28 cellular contexts compared by ENCODE assay signal in the genomic region with DNA sequence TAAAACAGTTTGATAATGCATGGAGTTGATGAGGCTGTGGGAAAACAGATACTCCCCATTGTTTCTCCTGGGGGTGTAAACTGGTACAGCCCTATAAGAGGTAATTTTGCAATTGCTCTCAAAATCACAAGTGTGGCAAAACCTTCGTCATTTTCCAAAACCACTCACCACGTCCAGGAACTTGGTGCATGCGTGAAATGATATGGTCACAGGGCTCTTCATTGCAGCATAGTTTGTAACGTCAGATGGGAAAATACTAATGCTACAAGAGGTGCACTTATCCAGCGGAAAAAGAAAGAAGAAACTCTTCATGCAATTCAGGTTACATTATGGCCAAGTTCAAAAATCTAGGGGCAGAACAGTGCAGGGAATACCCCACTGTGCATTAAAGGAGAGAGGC. TPM values are rescaled to one million over a fixed set of nuclear protein-coding genes. Genes with fewer than 3 reads are reported as not detected.
"Had no signal": no experiment of that assay in that cellular context is flagged by ENCODE, and none has a peak within 500 bp of the region (broad histone marks: within the 10 kb centered on the region; RNA-seq: fewer than 3 reads in every experiment).

No MANE protein-coding gene starts in this region.

- DNase-seq: activated B cell treated with CpG ODN at 0.5 μM for 24 hours; activated CD4-positive, alpha-beta memory T cell treated with anti-CD3 and anti-CD28 coated beads, Interleukin-2, amount 10 ng/mL, durations not matched to agents 7 days and 5 days; activated CD4-positive, alpha-beta T cell treated with anti-CD3 and anti-CD28 coated beads, Interleukin-2, amount 50 U/mL, for 1 hour; activated gamma-delta T cell; activated naive CD4-positive, alpha-beta T cell treated with anti-CD3 and anti-CD28 coated beads, Interleukin-2, amount 10 ng/mL, durations not matched to agents 7 days and 5 days; activated naive CD8-positive, alpha-beta T cell treated with anti-CD3 and anti-CD28 coated beads for 36 hours; activated T-cell treated with anti-CD3 and anti-CD28 coated beads for 4 hours; activated T-cell treated with anti-CD3 and anti-CD28 coated beads, Interleukin-2, amount 50 U/mL, for 48 hours; colonic mucosa; NCI-H1092; NCI-H1417; NCI-H2029; NCI-H345; NCI-H510A; NCI-H526 treated with DMSO at 0.1 percent for 48 hours; NCI-H82; SJCRH30; SK-N-SH; T-helper 1 cell had no signal

- H3K36me3 ChIP-seq: colonic mucosa, SJCRH30 had no signal

- H3K27me3 ChIP-seq: colonic mucosa, SJCRH30 had no signal

- H3K36me3 Mint-ChIP-seq: activated naive CD4-positive, alpha-beta T cell treated with anti-CD3 and anti-CD28 coated beads, Interleukin-2, amount 10 ng/mL, durations not matched to agents 7 days and 5 days; activated naive CD8-positive, alpha-beta T cell treated with anti-CD3 and anti-CD28 coated beads for 36 hours had no signal

- H3K27ac Mint-ChIP-seq: activated B cell treated with CpG ODN at 0.5 μM for 24 hours; activated CD4-positive, alpha-beta memory T cell treated with anti-CD3 and anti-CD28 coated beads, Interleukin-2, amount 10 ng/mL, durations not matched to agents 7 days and 5 days; activated naive CD4-positive, alpha-beta T cell treated with anti-CD3 and anti-CD28 coated beads, Interleukin-2, amount 10 ng/mL, durations not matched to agents 7 days and 5 days; activated naive CD8-positive, alpha-beta T cell treated with anti-CD3 and anti-CD28 coated beads for 36 hours; activated T-helper 17 cell treated with anti-CD3 and anti-CD28 coated beads, Interleukin-2, amount 50 U/mL, for 72 hours had no signal

- H3K9me3 ChIP-seq: colonic mucosa, SJCRH30, SK-N-SH had no signal

- H3K27ac ChIP-seq: colonic mucosa, KMS-11, SJCRH30 had no signal

- H3K4me1 ChIP-seq: colonic mucosa had no signal

- H3K4me2 ChIP-seq: KMS-11, SK-N-SH had no signal

- H3K4me1 Mint-ChIP-seq: activated B cell treated with CpG ODN at 0.5 μM for 24 hours; activated CD4-positive, alpha-beta memory T cell treated with anti-CD3 and anti-CD28 coated beads, Interleukin-2, amount 10 ng/mL, durations not matched to agents 7 days and 5 days; activated naive CD4-positive, alpha-beta T cell treated with anti-CD3 and anti-CD28 coated beads, Interleukin-2, amount 10 ng/mL, durations not matched to agents 7 days and 5 days; activated naive CD8-positive, alpha-beta T cell treated with anti-CD3 and anti-CD28 coated beads for 36 hours had no signal

- H3K9me3 Mint-ChIP-seq: activated B cell treated with CpG ODN at 0.5 μM for 24 hours; activated CD4-positive, alpha-beta memory T cell treated with anti-CD3 and anti-CD28 coated beads, Interleukin-2, amount 10 ng/mL, durations not matched to agents 7 days and 5 days; activated naive CD4-positive, alpha-beta T cell treated with anti-CD3 and anti-CD28 coated beads, Interleukin-2, amount 10 ng/mL, durations not matched to agents 7 days and 5 days; activated naive CD8-positive, alpha-beta T cell treated with anti-CD3 and anti-CD28 coated beads for 36 hours; activated T-helper 17 cell treated with anti-CD3 and anti-CD28 coated beads, Interleukin-2, amount 50 U/mL, for 72 hours had no signal

- H3K4me3 Mint-ChIP-seq: activated B cell treated with CpG ODN at 0.5 μM for 24 hours; activated CD4-positive, alpha-beta memory T cell treated with anti-CD3 and anti-CD28 coated beads, Interleukin-2, amount 10 ng/mL, durations not matched to agents 7 days and 5 days; activated naive CD4-positive, alpha-beta T cell treated with anti-CD3 and anti-CD28 coated beads, Interleukin-2, amount 10 ng/mL, durations not matched to agents 7 days and 5 days; activated naive CD8-positive, alpha-beta T cell treated with anti-CD3 and anti-CD28 coated beads for 36 hours; activated T-helper 17 cell treated with anti-CD3 and anti-CD28 coated beads, Interleukin-2, amount 50 U/mL, for 72 hours had no signal

- H3K4me3 ChIP-seq: colonic mucosa, SJCRH30 had no signal

- H3K27me3 Mint-ChIP-seq: activated B cell treated with CpG ODN at 0.5 μM for 24 hours; activated CD4-positive, alpha-beta memory T cell treated with anti-CD3 and anti-CD28 coated beads, Interleukin-2, amount 10 ng/mL, durations not matched to agents 7 days and 5 days; activated naive CD8-positive, alpha-beta T cell treated with anti-CD3 and anti-CD28 coated beads for 36 hours; activated T-helper 17 cell treated with anti-CD3 and anti-CD28 coated beads, Interleukin-2, amount 50 U/mL, for 72 hours had no signal

- H3K9ac ChIP-seq: KMS-11, SK-N-SH had no signal

- ATAC-seq: activated T-helper 17 cell treated with anti-CD3 and anti-CD28 coated beads, Interleukin-2, amount 50 U/mL, for 72 hours had no signal

RNA-seq across cellular contexts. Expression of gene IRGC, which starts 34.0 kb away (rescaled TPM):
- total RNA-seq: activated B cell treated with CpG ODN at 0.5 μM for 24 hours; activated CD4-positive, alpha-beta memory T cell treated with anti-CD3 and anti-CD28 coated beads, Interleukin-2, amount 10 ng/mL, durations not matched to agents 7 days and 5 days; activated CD8-positive, alpha-beta memory T cell treated with anti-CD3 and anti-CD28 coated beads for 36 hours; activated naive CD8-positive, alpha-beta T cell treated with anti-CD3 and anti-CD28 coated beads for 36 hours; activated T-helper 17 cell treated with anti-CD3 and anti-CD28 coated beads, Interleukin-2, amount 50 U/mL, for 72 hours; cardiac septum; cerebellum; colonic mucosa; MCF 10A; OCI-LY7; RPMI7951; SJCRH30; T-helper 2 cell treated with Interferon-gamma antibody and Interleukin-4, amounts not matched to agents 100 ng/mL and 5 ng/mL, for 36 hours had no signal

RNA-seq across cellular contexts. Expression of gene CADM4, which starts 42.2 kb away (rescaled TPM):
- total RNA-seq: activated B cell treated with CpG ODN at 0.5 μM for 24 hours, OCI-LY7 had no signal
